17 cellular contexts compared by ENCODE assay signal in genomic region chr2:205786976-205787375, GRCh38.
DNase-seq lines count a peak whose midpoint lies in the region; ATAC-seq and TF ChIP-seq lines count a peak whose summit lies in the region.
"Had no signal": no experiment of that assay in that cellular context is flagged by ENCODE, and none has a peak within 500 bp of the region (broad histone marks: within the 10 kb centered on the region; RNA-seq: fewer than 3 reads in every experiment).

No MANE protein-coding gene starts in this region.

- no peak overlapping the region for H3K56ac ChIP-seq in mesendoderm (ENCODE audit: low read length)

- H4K8ac ChIP-seq in mesendoderm (ENCODE audit: low read depth, low read length), result no peak overlapping the region

- H3K9me3 ChIP-seq in transverse colon, result no peaks in the 10 kb centered on the region
- H3K9me3 ChIP-seq: Peyer's patch had no signal

- H3K79me1 ChIP-seq in mesendoderm (ENCODE audit: low read length), result no peaks in the 10 kb centered on the region

- no peak overlapping the region for H4K5ac ChIP-seq in mesendoderm (ENCODE audit: low read length)

- TF ChIP-seq POLR2A in transverse colon (IDR thresholded peaks at IDR 0.05), result no peak

- no peak overlapping the region for H3K4me2 ChIP-seq in mesendoderm (ENCODE audit: low read length)
- H3K4me2 ChIP-seq: GM23338, KMS-11 had no signal

- H3K4ac ChIP-seq in mesendoderm (ENCODE audit: low read depth, low read length), result no peak overlapping the region

- no peak overlapping the region for H2AK5ac ChIP-seq in mesendoderm (ENCODE audit: low read length)

- intact Hi-C loops in transverse colon (cut with DNase I; ENCODE audit: low total_unique reads), result no loop called here

- H3K27ac ChIP-seq in mesendoderm (ENCODE audit: low read depth, low read length) (no peak overlapping the region), transverse colon (peak overlapping the region; percentile 6 to 87 (median 50))
- H3K27ac ChIP-seq: KMS-11 had no signal

- TF ChIP-seq EP300 in transverse colon (IDR thresholded peaks at IDR 0.05; ENCODE audit: low read depth), result no peak

- in situ Hi-C loops in transverse colon (cut with MboI; ENCODE audit: low pct_ligation_motif_present in 1 of 4, low pct_unique_long_range_greater_than_20kb in 1 of 4, low sequenced_read_pairs in 3 of 4), result no loop called here

- H3K4me3 ChIP-seq in mesendoderm (ENCODE audit: low read length) (no peak overlapping the region), transverse colon (no peak overlapping the region)
- H3K4me3 ChIP-seq: GM23338, Peyer's patch had no signal

- WGBS in mesendoderm (ENCODE audit: extremely low coverage, insufficient coverage, low lambda C conversion rate), result no CpG with 5 or more reads among the region's 4 CpGs
- 70 to 95% methylated on average over 1 to 4 of the region's 4 CpGs for WGBS in transverse colon (ENCODE audit: low coverage in 1 of 2), 2 donors

- H2BK5ac ChIP-seq in mesendoderm (ENCODE audit: low read length), result no peak overlapping the region

- no peaks in the 10 kb centered on the region for H3K79me2 ChIP-seq in mesendoderm (ENCODE audit: control insufficient read depth, insufficient read depth, low read length)

- no peaks in the 10 kb centered on the region for H3K4me1 ChIP-seq in mesendoderm (ENCODE audit: control insufficient read depth, low read depth, low read length)
- peaks cover 0 to 5% (median 0%) of the 10 kb centered on the region in 4 donors for H3K4me1 ChIP-seq in transverse colon
- H3K4me1 ChIP-seq: Peyer's patch had no signal

- peak overlapping the region; percentile 80 for H3K23ac ChIP-seq in mesendoderm (ENCODE audit: low read length)

- no peak overlapping the region for H3K9ac ChIP-seq in mesendoderm (ENCODE audit: low read length)
- H3K9ac ChIP-seq: KMS-11 had no signal

- DNase-seq in HuH-7.5 (ENCODE audit: low spot score) (peak; percentile 33), left lobe of liver (ENCODE audit: low spot score) (no peak), mesendoderm (no peak), transverse colon (no peak), EL (no peak), glomerular visceral epithelial cell (ENCODE audit: extremely low spot score) (no peak)
- DNase-seq: DMS 273 treated with DMSO at 0.1 percent for 48 hours; HCEC 1CT; MV-4-11; NCI-H187 treated with DMSO at 0.1 percent for 48 hours; NK-92 treated with Interleukin-12 subunit alpha and Interleukin-12 subunit beta, amount 100 ng/mL, for 24 hours; Peyer's patch had no signal

- ATAC-seq in left lobe of liver (peak; percentile 50), HG03565 (IDR thresholded peaks at IDR 0.05; ENCODE audit: unreplicated experiment) (no peak), HG03460 (IDR thresholded peaks at IDR 0.05; ENCODE audit: unreplicated experiment) (no peak)
- ATAC-seq: GM23338, Right ventricle myocardium inferior had no signal

- no peak overlapping the region for H2BK15ac ChIP-seq in mesendoderm (replicated peaks; ENCODE audit: low read depth)

- H3K18ac ChIP-seq in mesendoderm (ENCODE audit: low read length), result no peak overlapping the region

- H3K36me3 ChIP-seq in mesendoderm (ENCODE audit: control insufficient read depth, insufficient read depth, low read length) (no peaks in the 10 kb centered on the region), transverse colon (no peaks in the 10 kb centered on the region)
- H3K36me3 ChIP-seq: Peyer's patch had no signal

- TF ChIP-seq CTCF in transverse colon (IDR thresholded peaks at IDR 0.05), result no peak

- H3K27me3 ChIP-seq in mesendoderm (ENCODE audit: insufficient read depth, low read length, poor library complexity) (no peaks in the 10 kb centered on the region), transverse colon (no peaks in the 10 kb centered on the region)
- H3K27me3 ChIP-seq: Peyer's patch had no signal

- H2BK120ac ChIP-seq in mesendoderm (ENCODE audit: low read depth, low read length), result no peak overlapping the region
